In genomic region chr6:31888281-31889258, GRCh38 we compare ENCODE assay signal across 8 cellular contexts. TPM values are rescaled to one million over a fixed set of nuclear protein-coding genes. Genes with fewer than 3 reads are reported as not detected.
DNase-seq lines count a peak whose midpoint lies in the region; ATAC-seq, FAIRE-seq and TF ChIP-seq lines count a peak whose summit lies in the region.

No MANE protein-coding gene starts in this region.

- no peak for TF ChIP-seq EP300 in A549 (IDR thresholded peaks at IDR 0.05)

- H3K4me1 ChIP-seq in A549 (no peaks in the 10 kb centered on the region), small intestine (ENCODE audit: control insufficient read depth in 2 of 2, insufficient read depth in 1 of 2, low read depth in 1 of 2, low read length in 1 of 2) (no peaks in the 10 kb centered on the region)

- TF ChIP-seq CTCF in A549 (IDR thresholded peaks at IDR 0.05), result peak; percentile 61
- TF ChIP-seq CTCF in HFF-Myc (IDR thresholded peaks at IDR 0.05; ENCODE audit: low read depth, low read length, missing control alignments), result peak; percentile 82
- peak; percentile 75 for TF ChIP-seq CTCF in fibroblast of mammary gland (conservative IDR thresholded peaks at IDR 0.05; ENCODE audit: control insufficient read depth, insufficient read depth, low read depth, low read length)

- H3K27me3 ChIP-seq in small intestine (ENCODE audit: control insufficient read depth in 2 of 2, insufficient read depth in 2 of 2, low read length in 2 of 2), result no peaks in the 10 kb centered on the region

- no peaks in the 10 kb centered on the region for H3K27me3 Mint-ChIP-seq in activated CD8-positive, alpha-beta memory T cell treated with anti-CD3 and anti-CD28 coated beads, Interleukin-2, amount 10 ng/mL, durations not matched to agents 7 days and 5 days

- H3K4me3 Mint-ChIP-seq in activated CD8-positive, alpha-beta memory T cell treated with anti-CD3 and anti-CD28 coated beads, Interleukin-2, amount 10 ng/mL, durations not matched to agents 7 days and 5 days, result no peak overlapping the region

- 74% methylated on average over 26 of the region's 43 CpGs for WGBS in A549 (ENCODE audit: missing lambda C conversion rate)
- WGBS in small intestine, 3 donors, result 77 to 81% (median 78%) methylated on average over 41 to 43 of the region's 43 CpGs

- H3K9me3 ChIP-seq in A549, result no peaks in the 10 kb centered on the region
- H3K9me3 ChIP-seq in small intestine (ENCODE audit: control insufficient read depth, low read depth), result no peaks in the 10 kb centered on the region

- peaks cover 24% of the 10 kb centered on the region for H3K36me3 Mint-ChIP-seq in activated CD8-positive, alpha-beta memory T cell treated with anti-CD3 and anti-CD28 coated beads, Interleukin-2, amount 10 ng/mL, durations not matched to agents 7 days and 5 days

- peak; percentile 36 to 39; a peak in 2 of 5 replicates for TF ChIP-seq RAD21 in A549 (conservative IDR thresholded peaks at IDR 0.05 in 1 of 2, IDR thresholded peaks at IDR 0.05 in 1 of 2)

- H3K9me3 Mint-ChIP-seq in activated CD8-positive, alpha-beta memory T cell treated with anti-CD3 and anti-CD28 coated beads, Interleukin-2, amount 10 ng/mL, durations not matched to agents 7 days and 5 days (ENCODE audit: low read depth), result no peaks in the 10 kb centered on the region

- H3K4me1 Mint-ChIP-seq in activated CD8-positive, alpha-beta memory T cell treated with anti-CD3 and anti-CD28 coated beads, Interleukin-2, amount 10 ng/mL, durations not matched to agents 7 days and 5 days, result peaks cover 7% of the 10 kb centered on the region

- H3K27ac Mint-ChIP-seq in activated CD8-positive, alpha-beta memory T cell treated with anti-CD3 and anti-CD28 coated beads, Interleukin-2, amount 10 ng/mL, durations not matched to agents 7 days and 5 days, result no peak overlapping the region

- H3K4me2 ChIP-seq in A549, result no peak overlapping the region

- FAIRE-seq in A549 (lab: Jason Lieb, UNC) (no peak), small intestine (lab: Jason Lieb, UNC) (no peak)

- POLR2A ChIA-PET in A549 (lab: Yijun Ruan, JAX), result interaction anchor here (0.6 kb wide), 1 partner anchor 237 kb away, joined by 3 read pairs; no protein-coding TSS in a partner anchor

- H3K36me3 ChIP-seq in small intestine (ENCODE audit: control insufficient read depth in 2 of 2, insufficient read depth in 2 of 2, low read length in 2 of 2), result peaks cover 10 to 25% of the 10 kb centered on the region in 2 donors

- CTCF ChIA-PET in A549 (lab: Yijun Ruan, JAX), result interaction anchor here (0.6 to 3.5 kb wide), 11 partner anchors 10 to 189 kb away, joined by 3 to 25 read pairs (median 3); partner anchors contain the start of genes LSM2 and SLC44A4
- CTCF ChIA-PET in activated CD8-positive, alpha-beta memory T cell treated with anti-CD3 and anti-CD28 coated beads, Interleukin-2, amount 10 ng/mL, durations not matched to agents 7 days and 5 days (lab: Charles Lee), result interaction anchor here (0.7 to 2.3 kb wide), 9 partner anchors 8 to 71 kb away, joined by 3 to 10 read pairs (median 5); partner anchors contain the start of genes EHMT2 and NEU1

- H3K4me3 ChIP-seq in A549, result no peak overlapping the region
- H3K4me3 ChIP-seq in HFF-Myc (replicated peaks; ENCODE audit: low read depth, low read length), result no peak overlapping the region
- no peak overlapping the region for H3K4me3 ChIP-seq in fibroblast of mammary gland (ENCODE audit: control insufficient read depth, low read depth, low read length)
- H3K4me3 ChIP-seq in small intestine (ENCODE audit: low read depth in 1 of 2, low read length in 2 of 2), result no peak overlapping the region

- DNase-seq in A549 (ENCODE audit: low read depth in 1 of 2, low spot score in 1 of 2), result no peak
- DNase-seq in HFF-Myc (ENCODE audit: extremely low read depth, low read depth), result no peak
- DNase-seq in activated CD8-positive, alpha-beta memory T cell treated with anti-CD3 and anti-CD28 coated beads, Interleukin-2, amount 10 ng/mL, durations not matched to agents 7 days and 5 days, result peak; percentile 65
- DNase-seq in fibroblast of mammary gland (ENCODE audit: low read depth), result no peak
- DNase-seq in small intestine, result peak; percentile 27
- no peak for DNase-seq in NCI-H1694 treated with DMSO at 0.1 percent for 48 hours (lab: John Stamatoyannopoulos, UW)

- ATAC-seq in A549 (peak in 1 of 2 experiments; percentile 74; a peak in 3 of 6 replicates), GM18861 (IDR thresholded peaks at IDR 0.05; ENCODE audit: unreplicated experiment) (no peak), GM21786 (IDR thresholded peaks at IDR 0.05; ENCODE audit: unreplicated experiment) (no peak)
- ATAC-seq in activated CD8-positive, alpha-beta memory T cell treated with anti-CD3 and anti-CD28 coated beads, Interleukin-2, amount 10 ng/mL, durations not matched to agents 7 days and 5 days, result peak; percentile 41

- H3K27ac ChIP-seq in A549 (no peak overlapping the region), small intestine (ENCODE audit: low read depth in 1 of 2, low read length in 1 of 2) (no peak overlapping the region)

- TF ChIP-seq POLR2A in A549 (IDR thresholded peaks at IDR 0.05; ENCODE audit: low read length), result no peak

TF ChIP-seq in A549, 52 proteins besides CTCF, POLR2A, EP300 and RAD21:
- TF ChIP-seq HDAC2 (IDR thresholded peaks at IDR 0.05), result no peak
- no peak for TF ChIP-seq RCOR1 (IDR thresholded peaks at IDR 0.05; ENCODE audit: low read depth, low read length)
- peak; percentile 55; the same call in 2 of the 3 replicates for TF ChIP-seq SMC3 (IDR thresholded peaks at IDR 0.05)

RNA-seq across cellular contexts. Expression of gene EHMT2, which starts 8.9 kb away (rescaled TPM):
- polyA plus RNA-seq in A549 (2011; rRNA removed) (15.4 and 16.4 TPM in 2 replicates), A549 (2017; fragmentation: RNase III; extraction: RNeasy Plus Mini Kit Qiagen cat#74134 plus additional on column Dnase treatment) (27.0 to 32.3 TPM (median 30.9 TPM) in 3 replicates), small intestine (10 to 100 TPM; 27.8 to 42.4 (median 32.4) TPM)
- 52.0 and 56.0 TPM in 2 replicates for polyA plus RNA-seq in A549 (2012; cell fraction: cytosol; rRNA removed)
- 121 and 158 TPM in 2 replicates for polyA plus RNA-seq in A549 (2012; cell fraction: nucleus; rRNA removed)
- polyA minus RNA-seq in A549 (2011; rRNA and poly(A)+ RNA removed), result 30.7 and 36.5 TPM in 2 replicates
- total RNA-seq in activated CD8-positive, alpha-beta memory T cell treated with anti-CD3 and anti-CD28 coated beads, Interleukin-2, amount 10 ng/mL, durations not matched to agents 7 days and 5 days, result 10 to 100 TPM; 78.7 to 79.0 TPM

RNA-seq across cellular contexts. Expression of gene SLC44A4, which starts 9.8 kb away (rescaled TPM):
- polyA plus RNA-seq in A549 (2011; rRNA removed) (0.24 and 0.27 TPM in 2 replicates), A549 (2017; fragmentation: RNase III; extraction: RNeasy Plus Mini Kit Qiagen cat#74134 plus additional on column Dnase treatment) (not detected in 3 replicates), small intestine (100 to 1,000 TPM in 2 of 3 donors, 10 to 100 TPM in 1; 82.3 to 132 (median 129) TPM)
- 0.05 and 0.12 TPM in 2 replicates for polyA plus RNA-seq in A549 (2012; cell fraction: cytosol; rRNA removed)
- 0.16 and 0.39 TPM in 2 replicates for polyA plus RNA-seq in A549 (2012; cell fraction: nucleus; rRNA removed)
- polyA minus RNA-seq in A549 (2011; rRNA and poly(A)+ RNA removed), result 0.17 and 0.24 TPM in 2 replicates
- total RNA-seq in activated CD8-positive, alpha-beta memory T cell treated with anti-CD3 and anti-CD28 coated beads, Interleukin-2, amount 10 ng/mL, durations not matched to agents 7 days and 5 days, result not detected

RNA-seq across cellular contexts. Expression of gene ZBTB12, which starts 13.3 kb away (rescaled TPM):
- 2.2 and 2.9 TPM in 2 replicates for polyA plus RNA-seq in A549 (2011; rRNA removed)
- 4.6 and 6.8 TPM in 2 replicates for polyA plus RNA-seq in A549 (2012; cell fraction: cytosol; rRNA removed)
- 3.6 and 5.4 TPM in 2 replicates for polyA plus RNA-seq in A549 (2012; cell fraction: nucleus; rRNA removed)
- polyA plus RNA-seq in A549 (2017; fragmentation: RNase III; extraction: RNeasy Plus Mini Kit Qiagen cat#74134 plus additional on column Dnase treatment), result 8.4 to 10.1 TPM (median 10.0 TPM) in 3 replicates
- polyA minus RNA-seq in A549 (2011; rRNA and poly(A)+ RNA removed), result 3.2 and 6.5 TPM in 2 replicates
- 1 to 10 TPM; 1.5 to 3.3 TPM for total RNA-seq in activated CD8-positive, alpha-beta memory T cell treated with anti-CD3 and anti-CD28 coated beads, Interleukin-2, amount 10 ng/mL, durations not matched to agents 7 days and 5 days
- 1 to 10 TPM; 1.6 to 8.6 (median 1.9) TPM for polyA plus RNA-seq in small intestine

RNA-seq across cellular contexts. Expression of gene NEU1, which starts 25.9 kb away (rescaled TPM):
- polyA plus RNA-seq in A549 (2011; rRNA removed), result 15.8 and 20.6 TPM in 2 replicates
- polyA plus RNA-seq in A549 (2012; cell fraction: cytosol; rRNA removed), result 14.4 and 16.9 TPM in 2 replicates
- polyA plus RNA-seq in A549 (2012; cell fraction: nucleus; rRNA removed), result 18.6 and 20.0 TPM in 2 replicates
- 12.8 to 19.2 TPM (median 16.0 TPM) in 3 replicates for polyA plus RNA-seq in A549 (2017; fragmentation: RNase III; extraction: RNeasy Plus Mini Kit Qiagen cat#74134 plus additional on column Dnase treatment)
- 13.0 and 16.0 TPM in 2 replicates for polyA minus RNA-seq in A549 (2011; rRNA and poly(A)+ RNA removed)
- 10 to 100 TPM; 13.0 to 21.5 TPM for total RNA-seq in activated CD8-positive, alpha-beta memory T cell treated with anti-CD3 and anti-CD28 coated beads, Interleukin-2, amount 10 ng/mL, durations not matched to agents 7 days and 5 days
- 10 to 100 TPM; 24.8 to 38.3 (median 36.5) TPM for polyA plus RNA-seq in small intestine

RNA-seq across cellular contexts. Expression of gene C2, which starts 38.9 kb away (rescaled TPM):
- 0.83 and 0.87 TPM in 2 replicates for polyA plus RNA-seq in A549 (2011; rRNA removed)
- polyA plus RNA-seq in A549 (2012; cell fraction: cytosol; rRNA removed), result 0.10 and 0.13 TPM in 2 replicates
- polyA plus RNA-seq in A549 (2012; cell fraction: nucleus; rRNA removed), result 0.13 and 0.31 TPM in 2 replicates
- polyA plus RNA-seq in A549 (2017; fragmentation: RNase III; extraction: RNeasy Plus Mini Kit Qiagen cat#74134 plus additional on column Dnase treatment), result 0.22 to 0.41 TPM (median 0.36 TPM) in 3 replicates
- polyA minus RNA-seq in A549 (2011; rRNA and poly(A)+ RNA removed), result 0.99 and 1.8 TPM in 2 replicates
- under 1 TPM; 0.61 to 0.80 TPM for total RNA-seq in activated CD8-positive, alpha-beta memory T cell treated with anti-CD3 and anti-CD28 coated beads, Interleukin-2, amount 10 ng/mL, durations not matched to agents 7 days and 5 days
- polyA plus RNA-seq in small intestine, result 10 to 100 TPM in 2 of 3 donors, 1 to 10 TPM in 1; 7.4 to 58.7 (median 13.0) TPM

Comparison
In these comparisons a context has a peak if more than half of its experiments do, and no peak if none do; other contexts are left out.
1. DNase-seq: peak in activated CD8-positive, alpha-beta memory T cell treated with anti-CD3 and anti-CD28 coated beads, Interleukin-2, amount 10 ng/mL, durations not matched to agents 7 days and 5 days (single experiment) and small intestine (single experiment); none in A549 (0 of 2), HFF-Myc (single experiment), fibroblast of mammary gland (single experiment) and NCI-H1694 treated with DMSO at 0.1 percent for 48 hours (single experiment).
2. RNA of gene SLC44A4, which starts 9.8 kb away (polyA plus RNA-seq): 82.3 to 132 TPM in small intestine; 0.05 to 0.39 TPM in A549; every median in the first group is over 10 times any median in the second.
3. Peak in every context shown above with its lines, with median percentiles within 50 percentile points of each other: CTCF ChIP-seq.